In the genomic region with DNA sequence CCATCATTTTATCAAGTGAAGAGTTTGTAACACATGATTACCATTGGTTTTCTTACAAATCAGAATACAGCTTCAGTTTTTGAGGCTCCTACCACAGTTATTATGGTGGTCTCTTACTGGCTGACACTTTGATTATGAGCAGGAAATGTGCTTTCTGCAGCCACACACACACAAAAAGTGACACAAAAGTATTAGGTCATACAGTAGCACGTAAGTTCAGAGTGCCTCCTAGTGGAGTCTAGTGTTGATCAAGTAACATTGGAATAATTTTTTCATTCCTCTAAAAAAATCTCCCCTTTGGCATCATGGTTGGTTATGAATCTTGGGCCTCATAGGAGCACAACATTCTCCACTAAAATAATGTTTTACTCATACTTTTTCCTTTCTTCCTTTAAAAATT, we compare ENCODE assay signal across 12 cellular contexts. TPM values are rescaled to one million over a fixed set of nuclear protein-coding genes. Genes with fewer than 3 reads are reported as not detected.
A peak's percentile ranks its signal among the peaks of the same experiment; 100 is the strongest.
DNase-seq lines count a peak whose midpoint lies in the region; ATAC-seq and TF ChIP-seq lines count a peak whose summit lies in the region.
"Had no signal": no experiment of that assay in that cellular context is flagged by ENCODE, and none has a peak within 500 bp of the region (broad histone marks: within the 10 kb centered on the region; RNA-seq: fewer than 3 reads in every experiment).

No MANE protein-coding gene starts in this region.

- H3K27ac ChIP-seq in WERI-Rb-1 = no peak overlapping the region
- H3K27ac ChIP-seq in left lung = no peak overlapping the region

- DNase-seq in DMS53 treated with DMSO at 0.1 percent for 48 hours (lab: John Stamatoyannopoulos, UW; ENCODE audit: unreplicated experiment) (peak; percentile 22), WERI-Rb-1 (no peak), left lung (no peak), NCI-H1417 treated with DMSO at 0.1 percent for 48 hours (lab: John Stamatoyannopoulos, UW) (no peak)
- DNase-seq: activated T-cell treated with anti-CD3 and anti-CD28 coated beads, Interleukin-2, amount 50 U/mL, for 48 hours; hippocampal formation had no signal

- H3K9me3 ChIP-seq in WERI-Rb-1 (ENCODE audit: severe bottlenecking) (no peaks in the 10 kb centered on the region), left lung (no peaks in the 10 kb centered on the region)

- TF ChIP-seq CTCF in WERI-Rb-1 (IDR thresholded peaks at IDR 0.05; ENCODE audit: low read depth, low read length) = peak; percentile 59; the same call in 1 of the 2 replicates
- TF ChIP-seq CTCF in left lung (IDR thresholded peaks at IDR 0.05) = no peak

- TF ChIP-seq RAD21 in Ishikawa (IDR thresholded peaks at IDR 0.05; ENCODE audit: low read depth) = peak; percentile 64

- intact Hi-C loops in left lung (cut with DNase I) = no loop called here

- no peak for TF ChIP-seq EP300 in Ishikawa (IDR thresholded peaks at IDR 0.05; ENCODE audit: borderline replicate concordance)

- H3K4me3 ChIP-seq in WERI-Rb-1 (ENCODE audit: low read depth, low read length) (no peak overlapping the region), left lung (no peak overlapping the region)

- no peaks in the 10 kb centered on the region for H3K4me1 ChIP-seq in left lung

- H3K36me3 ChIP-seq in WERI-Rb-1 (no peaks in the 10 kb centered on the region), left lung (no peaks in the 10 kb centered on the region)

- peak; percentile 57 for ATAC-seq in left lung
- ATAC-seq in GM19397 (IDR thresholded peaks at IDR 0.05; ENCODE audit: unreplicated experiment) = no peak
- no peak for ATAC-seq in HG03521 (IDR thresholded peaks at IDR 0.05; ENCODE audit: unreplicated experiment)
- ATAC-seq in GM18909 (IDR thresholded peaks at IDR 0.05; ENCODE audit: poor library complexity, unreplicated experiment) = no peak
- ATAC-seq: Right ventricle myocardium inferior, sciatic nerve had no signal

- H3K27me3 ChIP-seq in WERI-Rb-1 (ENCODE audit: insufficient read depth, low read depth, severe bottlenecking) = no peaks in the 10 kb centered on the region
- H3K27me3 ChIP-seq in left lung = no peaks in the 10 kb centered on the region

TF ChIP-seq in Ishikawa, 13 proteins besides CTCF, POLR2A, EP300 and RAD21:
- TF ChIP-seq CREB1 (IDR thresholded peaks at IDR 0.05; ENCODE audit: low read depth) (no peak), CEBPB (IDR thresholded peaks at IDR 0.05) (no peak), NFIC (IDR thresholded peaks at IDR 0.05) (no peak), TCF12 (IDR thresholded peaks at IDR 0.05; ENCODE audit: low read depth) (no peak), YY1 (IDR thresholded peaks at IDR 0.05; ENCODE audit: low read depth) (no peak), TAF1 (IDR thresholded peaks at IDR 0.05; ENCODE audit: low read depth) (no peak), FOXM1 (IDR thresholded peaks at IDR 0.05; ENCODE audit: borderline replicate concordance, low read depth) (no peak), TEAD4 (IDR thresholded peaks at IDR 0.05) (no peak), ZBTB7A (IDR thresholded peaks at IDR 0.05; ENCODE audit: low read depth) (no peak), EGR1 (IDR thresholded peaks at IDR 0.05) (no peak)
- TF ChIP-seq, protein P1, sequence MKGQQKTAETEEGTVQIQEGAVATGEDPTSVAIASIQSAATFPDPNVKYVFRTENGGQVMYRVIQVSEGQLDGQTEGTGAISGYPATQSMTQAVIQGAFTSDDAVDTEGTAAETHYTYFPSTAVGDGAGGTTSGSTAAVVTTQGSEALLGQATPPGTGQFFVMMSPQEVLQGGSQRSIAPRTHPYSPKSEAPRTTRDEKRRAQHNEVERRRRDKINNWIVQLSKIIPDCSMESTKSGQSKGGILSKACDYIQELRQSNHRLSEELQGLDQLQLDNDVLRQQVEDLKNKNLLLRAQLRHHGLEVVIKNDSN (IDR thresholded peaks at IDR 0.05) = no peak
- TF ChIP-seq, protein P2, sequence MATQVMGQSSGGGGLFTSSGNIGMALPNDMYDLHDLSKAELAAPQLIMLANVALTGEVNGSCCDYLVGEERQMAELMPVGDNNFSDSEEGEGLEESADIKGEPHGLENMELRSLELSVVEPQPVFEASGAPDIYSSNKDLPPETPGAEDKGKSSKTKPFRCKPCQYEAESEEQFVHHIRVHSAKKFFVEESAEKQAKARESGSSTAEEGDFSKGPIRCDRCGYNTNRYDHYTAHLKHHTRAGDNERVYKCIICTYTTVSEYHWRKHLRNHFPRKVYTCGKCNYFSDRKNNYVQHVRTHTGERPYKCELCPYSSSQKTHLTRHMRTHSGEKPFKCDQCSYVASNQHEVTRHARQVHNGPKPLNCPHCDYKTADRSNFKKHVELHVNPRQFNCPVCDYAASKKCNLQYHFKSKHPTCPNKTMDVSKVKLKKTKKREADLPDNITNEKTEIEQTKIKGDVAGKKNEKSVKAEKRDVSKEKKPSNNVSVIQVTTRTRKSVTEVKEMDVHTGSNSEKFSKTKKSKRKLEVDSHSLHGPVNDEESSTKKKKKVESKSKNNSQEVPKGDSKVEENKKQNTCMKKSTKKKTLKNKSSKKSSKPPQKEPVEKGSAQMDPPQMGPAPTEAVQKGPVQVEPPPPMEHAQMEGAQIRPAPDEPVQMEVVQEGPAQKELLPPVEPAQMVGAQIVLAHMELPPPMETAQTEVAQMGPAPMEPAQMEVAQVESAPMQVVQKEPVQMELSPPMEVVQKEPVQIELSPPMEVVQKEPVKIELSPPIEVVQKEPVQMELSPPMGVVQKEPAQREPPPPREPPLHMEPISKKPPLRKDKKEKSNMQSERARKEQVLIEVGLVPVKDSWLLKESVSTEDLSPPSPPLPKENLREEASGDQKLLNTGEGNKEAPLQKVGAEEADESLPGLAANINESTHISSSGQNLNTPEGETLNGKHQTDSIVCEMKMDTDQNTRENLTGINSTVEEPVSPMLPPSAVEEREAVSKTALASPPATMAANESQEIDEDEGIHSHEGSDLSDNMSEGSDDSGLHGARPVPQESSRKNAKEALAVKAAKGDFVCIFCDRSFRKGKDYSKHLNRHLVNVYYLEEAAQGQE (IDR thresholded peaks at IDR 0.05; ENCODE audit: low read depth) = no peak
- TF ChIP-seq, protein P3, sequence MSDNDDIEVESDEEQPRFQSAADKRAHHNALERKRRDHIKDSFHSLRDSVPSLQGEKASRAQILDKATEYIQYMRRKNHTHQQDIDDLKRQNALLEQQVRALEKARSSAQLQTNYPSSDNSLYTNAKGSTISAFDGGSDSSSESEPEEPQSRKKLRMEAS (IDR thresholded peaks at IDR 0.05) = no peak
TF ChIP-seq in Ishikawa: peak in this region for 0.

RNA-seq across cellular contexts. Expression of a gene that starts 37.6 kb away (rescaled TPM):
- 100 to 1,000 TPM; 237 to 427 TPM for total RNA-seq in left lung
